ENCODE assay signal across 30 cellular contexts in genomic region chr5:133430095-133430494, GRCh38.
"Had no signal": no experiment of that assay in that cellular context is flagged by ENCODE, and none has a peak within 500 bp of the region (broad histone marks: within the 10 kb centered on the region; RNA-seq: fewer than 3 reads in every experiment).

No MANE protein-coding gene starts in this region.

- FAIRE-seq: endometrium, endothelial cell of umbilical vein, frontal cortex had no signal

- ATAC-seq: activated CD4-positive, alpha-beta T cell treated with anti-CD3 and anti-CD28 coated beads for 36 hours; activated CD8-positive, alpha-beta memory T cell treated with anti-CD3 and anti-CD28 coated beads, Interleukin-2, amount 10 ng/mL, durations not matched to agents 7 days and 5 days; activated CD8-positive, alpha-beta T cell treated with anti-CD3 and anti-CD28 coated beads, Interleukin-2, amount 10 ng/mL, durations not matched to agents 7 days and 5 days; activated naive CD4-positive, alpha-beta T cell treated with anti-CD3 and anti-CD28 coated beads, Interleukin-2, amount 50 U/mL, for 72 hours had no signal

- H3K4me1 ChIP-seq: ascending aorta, breast epithelium, colonic mucosa had no signal

- H3K4me3 Mint-ChIP-seq: activated CD4-positive, alpha-beta memory T cell treated with anti-CD3 and anti-CD28 coated beads for 36 hours; activated CD4-positive, alpha-beta T cell treated with anti-CD3 and anti-CD28 coated beads for 36 hours; activated CD4-positive, alpha-beta T cell treated with anti-CD3 and anti-CD28 coated beads, Interleukin-2, amount 10 ng/mL, durations not matched to agents 24 days and 14 days; activated CD8-positive, alpha-beta memory T cell treated with anti-CD3 and anti-CD28 coated beads, Interleukin-2, amount 10 ng/mL, durations not matched to agents 7 days and 5 days; activated CD8-positive, alpha-beta T cell treated with anti-CD3 and anti-CD28 coated beads, Interleukin-2, amount 10 ng/mL, durations not matched to agents 7 days and 5 days; activated naive CD4-positive, alpha-beta T cell treated with anti-CD3 and anti-CD28 coated beads, Interleukin-2, amount 10 ng/mL, durations not matched to agents 7 days and 5 days; activated naive CD8-positive, alpha-beta T cell treated with anti-CD3 and anti-CD28 coated beads, Interleukin-2, amount 10 ng/mL, durations not matched to agents 7 days and 5 days; activated T-helper 1 cell treated with anti-CD3 and anti-CD28 coated beads, Interleukin-12 subunit alpha, Interleukin-12 subunit beta, Interleukin-2, Interleukin-4 antibody, amounts not matched to agents 30 ng/mL and 10 ng/mL and 1 ng/mL, durations not matched to agents 14 hours and 24 hours and 36 hours; brain had no signal

- H3K27ac ChIP-seq: ascending aorta, breast epithelium, cardiac muscle cell, colonic mucosa, epithelial cell of prostate had no signal

- H3K27me3 ChIP-seq: ascending aorta, breast epithelium, cardiac muscle cell, colonic mucosa had no signal

- H3K27me3 Mint-ChIP-seq: activated CD4-positive, alpha-beta T cell treated with anti-CD3 and anti-CD28 coated beads for 36 hours had no signal

- H3K9me3 ChIP-seq: ascending aorta, breast epithelium, colonic mucosa had no signal

- H3K4me1 Mint-ChIP-seq: activated CD4-positive, alpha-beta T cell treated with anti-CD3 and anti-CD28 coated beads for 36 hours; activated CD4-positive, alpha-beta T cell treated with anti-CD3 and anti-CD28 coated beads, Interleukin-2, amount 10 ng/mL, durations not matched to agents 24 days and 14 days; activated CD8-positive, alpha-beta memory T cell treated with anti-CD3 and anti-CD28 coated beads, Interleukin-2, amount 10 ng/mL, durations not matched to agents 7 days and 5 days; activated naive CD4-positive, alpha-beta T cell treated with anti-CD3 and anti-CD28 coated beads, Interleukin-2, amount 10 ng/mL, durations not matched to agents 7 days and 5 days; activated naive CD8-positive, alpha-beta T cell treated with anti-CD3 and anti-CD28 coated beads, Interleukin-2, amount 10 ng/mL, durations not matched to agents 7 days and 5 days had no signal

- H3K4me3 ChIP-seq: ascending aorta, breast epithelium, cardiac muscle cell, colonic mucosa had no signal

- H3K9me3 Mint-ChIP-seq: activated CD4-positive, alpha-beta memory T cell treated with anti-CD3 and anti-CD28 coated beads for 36 hours; activated CD4-positive, alpha-beta T cell treated with anti-CD3 and anti-CD28 coated beads, Interleukin-2, amount 10 ng/mL, durations not matched to agents 24 days and 14 days; activated naive CD4-positive, alpha-beta T cell treated with anti-CD3 and anti-CD28 coated beads, Interleukin-2, amount 10 ng/mL, durations not matched to agents 7 days and 5 days; activated naive CD4-positive, alpha-beta T cell treated with anti-CD3 and anti-CD28 coated beads, Interleukin-2, amount 50 U/mL, for 72 hours; activated naive CD8-positive, alpha-beta T cell treated with anti-CD3 and anti-CD28 coated beads, Interleukin-2, amount 10 ng/mL, durations not matched to agents 7 days and 5 days; activated T-helper 1 cell treated with anti-CD3 and anti-CD28 coated beads, Interleukin-12 subunit alpha, Interleukin-12 subunit beta, Interleukin-2, Interleukin-4 antibody, amounts not matched to agents 30 ng/mL and 10 ng/mL and 1 ng/mL, durations not matched to agents 14 hours and 24 hours and 36 hours; activated T-helper 2 cell treated with anti-CD3 and anti-CD28 coated beads, Interferon-gamma antibody, Interleukin-2, Interleukin-4, amounts not matched to agents 10 μg/mL and 5 μg/mL and 100 μg/mL, durations not matched to agents 14 hours and 24 hours and 36 hours had no signal

- H3K36me3 Mint-ChIP-seq: activated CD4-positive, alpha-beta memory T cell treated with anti-CD3 and anti-CD28 coated beads for 36 hours; activated CD8-positive, alpha-beta memory T cell treated with anti-CD3 and anti-CD28 coated beads, Interleukin-2, amount 10 ng/mL, durations not matched to agents 7 days and 5 days; activated naive CD4-positive, alpha-beta T cell treated with anti-CD3 and anti-CD28 coated beads, Interleukin-2, amount 10 ng/mL, durations not matched to agents 7 days and 5 days; activated naive CD4-positive, alpha-beta T cell treated with anti-CD3 and anti-CD28 coated beads, Interleukin-2, amount 50 U/mL, for 72 hours; activated naive CD8-positive, alpha-beta T cell treated with anti-CD3 and anti-CD28 coated beads, Interleukin-2, amount 10 ng/mL, durations not matched to agents 7 days and 5 days; brain had no signal

- DNase-seq: activated CD4-positive, alpha-beta memory T cell treated with anti-CD3 and anti-CD28 coated beads for 36 hours; activated CD4-positive, alpha-beta T cell treated with anti-CD3 and anti-CD28 coated beads for 36 hours; activated CD4-positive, alpha-beta T cell treated with anti-CD3 and anti-CD28 coated beads, Interleukin-2, amount 10 ng/mL, durations not matched to agents 24 days and 14 days; activated CD4-positive, CD25-positive, alpha-beta regulatory T cell; activated CD4-positive, CD25-positive, alpha-beta regulatory T cell treated with anti-CD3 and anti-CD28 coated beads, Interleukin-2, amount 50 U/mL, for 72 hours; activated CD8-positive, alpha-beta memory T cell treated with anti-CD3 and anti-CD28 coated beads, Interleukin-2, amount 50 U/mL, for 4 hours; activated CD8-positive, alpha-beta T cell treated with anti-CD3 and anti-CD28 coated beads, Interleukin-2, amount 10 ng/mL, durations not matched to agents 7 days and 5 days; activated effector memory CD4-positive, alpha-beta T cell treated with anti-CD3 and anti-CD28 coated beads, Interleukin-2, amount 50 U/mL, for 16 hours; activated naive CD4-positive, alpha-beta T cell treated with anti-CD3 and anti-CD28 coated beads, Interleukin-2, amount 10 ng/mL, durations not matched to agents 7 days and 5 days; activated naive CD8-positive, alpha-beta T cell treated with anti-CD3 and anti-CD28 coated beads, Interleukin-2, amount 10 ng/mL, durations not matched to agents 7 days and 5 days; activated T-cell treated with anti-CD3 and anti-CD28 coated beads, Interleukin-2, amount 50 U/mL, for 1 hour; activated T-cell treated with anti-CD3 and anti-CD28 coated beads, Interleukin-2, amount 50 U/mL, for 48 hours; central memory CD4-positive, alpha-beta T cell; cerebellar nuclear complex; colonic mucosa; effector CD8-positive, alpha-beta T cell; foreskin fibroblast; hippocampal formation had no signal

- H3K27ac Mint-ChIP-seq: activated CD4-positive, alpha-beta memory T cell treated with anti-CD3 and anti-CD28 coated beads for 36 hours; activated CD4-positive, alpha-beta T cell treated with anti-CD3 and anti-CD28 coated beads for 36 hours; activated CD4-positive, alpha-beta T cell treated with anti-CD3 and anti-CD28 coated beads, Interleukin-2, amount 10 ng/mL, durations not matched to agents 24 days and 14 days; activated CD8-positive, alpha-beta memory T cell treated with anti-CD3 and anti-CD28 coated beads, Interleukin-2, amount 10 ng/mL, durations not matched to agents 7 days and 5 days; activated CD8-positive, alpha-beta T cell treated with anti-CD3 and anti-CD28 coated beads, Interleukin-2, amount 10 ng/mL, durations not matched to agents 7 days and 5 days; activated naive CD4-positive, alpha-beta T cell treated with anti-CD3 and anti-CD28 coated beads, Interleukin-2, amount 10 ng/mL, durations not matched to agents 7 days and 5 days; activated naive CD4-positive, alpha-beta T cell treated with anti-CD3 and anti-CD28 coated beads, Interleukin-2, amount 50 U/mL, for 72 hours; activated naive CD8-positive, alpha-beta T cell treated with anti-CD3 and anti-CD28 coated beads, Interleukin-2, amount 10 ng/mL, durations not matched to agents 7 days and 5 days; activated T-helper 1 cell treated with anti-CD3 and anti-CD28 coated beads, Interleukin-12 subunit alpha, Interleukin-12 subunit beta, Interleukin-2, Interleukin-4 antibody, amounts not matched to agents 30 ng/mL and 10 ng/mL and 1 ng/mL, durations not matched to agents 14 hours and 24 hours and 36 hours; activated T-helper 2 cell treated with anti-CD3 and anti-CD28 coated beads, Interferon-gamma antibody, Interleukin-2, Interleukin-4, amounts not matched to agents 10 μg/mL and 5 μg/mL and 100 μg/mL, durations not matched to agents 14 hours and 24 hours and 36 hours; brain had no signal

- H3K36me3 ChIP-seq: ascending aorta, breast epithelium, cardiac muscle cell, colonic mucosa had no signal
